21 cellular contexts compared by ENCODE assay signal in genomic region chr1:5898266-5898665, GRCh38.
DNase-seq lines count a peak whose midpoint lies in the region; ATAC-seq, FAIRE-seq and TF ChIP-seq lines count a peak whose summit lies in the region.
"Had no signal": no experiment of that assay in that cellular context is flagged by ENCODE, and none has a peak within 500 bp of the region (broad histone marks: within the 10 kb centered on the region; RNA-seq: fewer than 3 reads in every experiment).

No MANE protein-coding gene starts in this region.

- no peak overlapping the region for H3K27ac ChIP-seq in right lobe of liver
- H3K27ac ChIP-seq in HepG2 (ENCODE audit: extremely low read length, insufficient read depth, low read length), result no peak overlapping the region
- H3K27ac ChIP-seq in lower lobe of right lung, result no peak overlapping the region
- H3K27ac ChIP-seq in SK-N-SH (ENCODE audit: low read depth in 2 of 2, low read length in 1 of 2), result no peak overlapping the region
- H3K27ac ChIP-seq: 22Rv1, A549, GM23248 had no signal

- TF ChIP-seq POLR2A in right lobe of liver (IDR thresholded peaks at IDR 0.05) (no peak), HepG2 (IDR thresholded peaks at IDR 0.05; ENCODE audit: insufficient read depth in 1 of 2, low read depth in 2 of 2, low read length in 2 of 2) (no peak)

- no peak for TF ChIP-seq EP300 in HepG2 (IDR thresholded peaks at IDR 0.05; ENCODE audit: low read depth in 2 of 2, low read length in 2 of 2)
- no peak for TF ChIP-seq EP300 in HepG2 (CRISPR knock-in tag; IDR thresholded peaks at IDR 0.05; ENCODE audit: borderline replicate concordance)
- no peak for TF ChIP-seq EP300 in SK-N-SH (IDR thresholded peaks at IDR 0.05; ENCODE audit: borderline replicate concordance in 1 of 2, low read depth in 1 of 2, low read length in 1 of 2)

- intact Hi-C loops in right lobe of liver (cut with DNase I) (no loop called here), HepG2 (cut with micrococcal nuclease; ENCODE audit: unreplicated experiment) (no loop called here), lower lobe of right lung (cut with DNase I) (no loop called here), posterior vena cava (cut with DNase I) (no loop called here)

- H4K20me1 ChIP-seq in HepG2 (ENCODE audit: insufficient read depth, low read length) (no peaks in the 10 kb centered on the region), SK-N-SH (ENCODE audit: insufficient read depth) (no peaks in the 10 kb centered on the region)

- no peaks in the 10 kb centered on the region for H3K4me1 ChIP-seq in right lobe of liver
- peaks cover 11% of the 10 kb centered on the region for H3K4me1 ChIP-seq in HepG2 (ENCODE audit: insufficient read depth, low read length)
- H3K4me1 ChIP-seq in lower lobe of right lung, result no peaks in the 10 kb centered on the region
- H3K4me1 ChIP-seq in SK-N-SH (ENCODE audit: control insufficient read depth in 1 of 2, insufficient read depth in 2 of 2, low read depth in 1 of 2, low read length in 1 of 2), result no peaks in the 10 kb centered on the region; a peak in 1 of 4 replicates

- H3K4me2 ChIP-seq in HepG2 (ENCODE audit: low read depth, low read length), result no peak overlapping the region
- no peak overlapping the region for H3K4me2 ChIP-seq in SK-N-SH
- H3K4me2 ChIP-seq: A549 had no signal

- CTCF ChIA-PET in HepG2 (lab: Yijun Ruan, JAX; ENCODE audit: low intra/inter-chr PET ratio, low total read pairs), result no interaction called here
- CTCF ChIA-PET in SK-N-SH (lab: Yijun Ruan, JAX), result interaction anchor here (1.0 kb wide), 1 partner anchor 153 kb away, joined by 3 read pairs; no protein-coding TSS in a partner anchor

- DNase-seq in right lobe of liver (peak in 2 of 3 donors; percentile 30 to 33), HepG2 (ENCODE audit: low spot score) (no peak), lower lobe of right lung (peak; percentile 34), posterior vena cava (ENCODE audit: low spot score) (peak; percentile 53), SK-N-SH (no peak), DMS53 (lab: John Stamatoyannopoulos, UW) (no peak)
- DNase-seq: AML-193; Calu3; CD8-positive, alpha-beta T cell; DND-41; EL; GM23248; H7; HFFc6 had no signal

- no peaks in the 10 kb centered on the region for H3K27me3 ChIP-seq in right lobe of liver
- H3K27me3 ChIP-seq in HepG2 (ENCODE audit: control insufficient read depth in 1 of 2, insufficient read depth in 2 of 2, low read length in 2 of 2), result no peaks in the 10 kb centered on the region
- no peaks in the 10 kb centered on the region for H3K27me3 ChIP-seq in lower lobe of right lung (ENCODE audit: low read depth)
- H3K27me3 ChIP-seq in SK-N-SH (ENCODE audit: insufficient read depth), result no peaks in the 10 kb centered on the region

- no peak for TF ChIP-seq CTCF in right lobe of liver (IDR thresholded peaks at IDR 0.05)
- TF ChIP-seq CTCF in HepG2 (CRISPR knock-in tag; IDR thresholded peaks at IDR 0.05), result no peak
- no peak for TF ChIP-seq CTCF in lower lobe of right lung (IDR thresholded peaks at IDR 0.05)
- no peak for TF ChIP-seq CTCF in SK-N-SH (IDR thresholded peaks at IDR 0.05)

- H3K36me3 ChIP-seq in right lobe of liver (no peaks in the 10 kb centered on the region), HepG2 (replicated peaks in 1 of 2; ENCODE audit: control insufficient read depth in 1 of 2, insufficient read depth in 2 of 2, low read length in 2 of 2) (peaks cover 7 to 36% of the 10 kb centered on the region in 2 experiments; a peak in 4 of 5 replicates), lower lobe of right lung (peaks cover 35% of the 10 kb centered on the region), SK-N-SH (replicated peaks in 1 of 2; ENCODE audit: control insufficient read depth in 1 of 2, insufficient read depth in 2 of 2, low read length in 1 of 2) (peaks cover 0 to 6% of the 10 kb centered on the region in 2 experiments)

- H2AFZ ChIP-seq in HepG2 (ENCODE audit: low read length) (no peak overlapping the region), SK-N-SH (ENCODE audit: low read depth) (no peak overlapping the region)
- H2AFZ ChIP-seq: GM23248 had no signal

- ATAC-seq in right lobe of liver, result no peak
- no peak for ATAC-seq in HepG2
- no peak for ATAC-seq in lower lobe of right lung
- no peak for ATAC-seq in GM21515 (IDR thresholded peaks at IDR 0.05; ENCODE audit: unreplicated experiment)
- ATAC-seq: A549; CD8-positive, alpha-beta T cell; HCT116 had no signal

- in situ Hi-C loops in HepG2 (cut with HindIII; ENCODE audit: extremely low pct_ligation_motif_present, low pct_unique_long_range_greater_than_20kb), result no loop called here

- H3F3A ChIP-seq in SK-N-SH (replicated peaks; ENCODE audit: insufficient read depth), result no peaks in the 10 kb centered on the region

- H3K4me3 ChIP-seq in right lobe of liver (no peak overlapping the region), HepG2 (replicated peaks in 1 of 3; ENCODE audit: insufficient read depth in 1 of 3, low read depth in 2 of 3, low read length in 3 of 3) (no peak overlapping the region), lower lobe of right lung (no peak overlapping the region), SK-N-SH (ENCODE audit: low read depth in 2 of 2, low read length in 1 of 2) (no peak overlapping the region)
- H3K4me3 ChIP-seq: A549, GM23248 had no signal

- no peak for FAIRE-seq in HepG2 (lab: Jason Lieb, UNC)
- FAIRE-seq: A549, GM12891, GM19239, HTR-8/SVneo had no signal

- POLR2A ChIA-PET in HepG2 (lab: Yijun Ruan, JAX) (no interaction called here), SK-N-SH (lab: Yijun Ruan, JAX) (no interaction called here)

- BruUV-seq in HepG2 (replicated peaks; lab: Mats Ljungman, UMichigan), result no TSS peak

- TF ChIP-seq RAD21 in HepG2 (CRISPR knock-in tag; IDR thresholded peaks at IDR 0.05), result no peak
- TF ChIP-seq RAD21 in SK-N-SH (IDR thresholded peaks at IDR 0.05; ENCODE audit: low read length), result no peak

- H3K79me2 ChIP-seq in HepG2 (ENCODE audit: insufficient read depth, low read length), result no peaks in the 10 kb centered on the region
- no peaks in the 10 kb centered on the region for H3K79me2 ChIP-seq in SK-N-SH (ENCODE audit: insufficient read depth)

- H3K9me3 ChIP-seq in right lobe of liver (no peaks in the 10 kb centered on the region), HepG2 (ENCODE audit: low read length) (no peaks in the 10 kb centered on the region), lower lobe of right lung (no peaks in the 10 kb centered on the region), SK-N-SH (no peaks in the 10 kb centered on the region)
- H3K9me3 ChIP-seq: A549 had no signal

- WGBS in right lobe of liver (ENCODE audit: insufficient coverage, low coverage, low lambda C conversion rate, missing lambda C conversion rate), result 100% methylated on average over 2 of the region's 17 CpGs
- 94% methylated on average over 7 of the region's 17 CpGs for WGBS in HepG2 (ENCODE audit: low lambda C conversion rate)
- WGBS in SK-N-SH (ENCODE audit: low lambda C conversion rate), result 87% methylated on average over 12 of the region's 17 CpGs

- H3K9ac ChIP-seq in HepG2 (ENCODE audit: insufficient read depth, low read depth, low read length), result no peak overlapping the region
- no peak overlapping the region for H3K9ac ChIP-seq in SK-N-SH
- H3K9ac ChIP-seq: GM23248 had no signal

- H3K9me2 ChIP-seq in SK-N-SH, result no peaks in the 10 kb centered on the region

TF ChIP-seq in HepG2, 621 proteins besides CTCF, POLR2A, EP300 and RAD21 (continues in another document):
- TF ChIP-seq JUN (CRISPR knock-in tag; IDR thresholded peaks at IDR 0.05) (no peak), USF2 (IDR thresholded peaks at IDR 0.05; ENCODE audit: low read depth, low read length) (no peak), USF2 (CRISPR knock-in tag; IDR thresholded peaks at IDR 0.05; ENCODE audit: borderline replicate concordance) (no peak), ZNF709 (CRISPR knock-in tag; IDR thresholded peaks at IDR 0.05) (no peak)

TF ChIP-seq in SK-N-SH, 30 proteins besides CTCF, POLR2A, EP300 and RAD21:
- TF ChIP-seq NFIC (IDR thresholded peaks at IDR 0.05; ENCODE audit: borderline replicate concordance), result no peak
- TF ChIP-seq GATA2 (CRISPR knock-in tag; IDR thresholded peaks at IDR 0.05), result no peak
- TF ChIP-seq FOXJ3 (CRISPR knock-in tag; IDR thresholded peaks at IDR 0.05), result no peak
- TF ChIP-seq FOXM1 (IDR thresholded peaks at IDR 0.05; ENCODE audit: low read depth), result no peak
- TF ChIP-seq FOSL2 (IDR thresholded peaks at IDR 0.05; ENCODE audit: borderline replicate concordance, low read depth), result no peak
- no peak for TF ChIP-seq NRF1 (IDR thresholded peaks at IDR 0.05; ENCODE audit: low read depth, low read length)
- no peak for TF ChIP-seq TAF1 (IDR thresholded peaks at IDR 0.05; ENCODE audit: borderline replicate concordance, low read depth, low read length)
- TF ChIP-seq MXI1 (IDR thresholded peaks at IDR 0.05; ENCODE audit: low read depth, low read length), result no peak
- no peak for TF ChIP-seq TCF12 (IDR thresholded peaks at IDR 0.05)

Comparison
In these comparisons a context has a peak if more than half of its experiments do, and no peak if none do; other contexts are left out.
1. DNase-seq: peak in right lobe of liver (2 of 3), lower lobe of right lung (single experiment) and posterior vena cava (single experiment); none in HepG2 (single experiment), SK-N-SH (single experiment) and DMS53 (single experiment).